Comparison of ENCODE assay signal across 8 cellular contexts in genomic region chr2:45652090-45653050, GRCh38. TPM values are rescaled to one million over a fixed set of nuclear protein-coding genes. Genes with fewer than 3 reads are reported as not detected.
DNase-seq lines count a peak whose midpoint lies in the region; ATAC-seq and TF ChIP-seq lines count a peak whose summit lies in the region.

No MANE protein-coding gene starts in this region.

- peak overlapping the region; percentile 86 for H3K4me3 Mint-ChIP-seq in activated T-helper 17 cell treated with anti-CD3 and anti-CD28 coated beads, Interleukin-2, amount 50 U/mL, for 72 hours
- H3K4me3 Mint-ChIP-seq in neural progenitor cell, result peak overlapping the region; percentile 91

- peak overlapping the region; percentile 93 for H2AFZ ChIP-seq in neural progenitor cell (replicated peaks)

- peaks cover 7% of the 10 kb centered on the region for H4K20me1 ChIP-seq in neural progenitor cell (ENCODE audit: low read depth)

- no peaks in the 10 kb centered on the region for H3K79me2 ChIP-seq in neural progenitor cell (ENCODE audit: low read depth)

- no peaks in the 10 kb centered on the region for H3K36me3 ChIP-seq in neural progenitor cell

- H3K36me3 Mint-ChIP-seq in activated T-helper 17 cell treated with anti-CD3 and anti-CD28 coated beads, Interleukin-2, amount 50 U/mL, for 72 hours (ENCODE audit: low read depth), result peaks cover 18% of the 10 kb centered on the region
- H3K36me3 Mint-ChIP-seq in neural progenitor cell, result peaks cover 2% of the 10 kb centered on the region

- TF ChIP-seq CTCF in neural progenitor cell (IDR thresholded peaks at IDR 0.05), result no peak

- H3K9me3 Mint-ChIP-seq in activated T-helper 17 cell treated with anti-CD3 and anti-CD28 coated beads, Interleukin-2, amount 50 U/mL, for 72 hours, result no peaks in the 10 kb centered on the region
- no peaks in the 10 kb centered on the region for H3K9me3 Mint-ChIP-seq in neural progenitor cell

- no peak overlapping the region for H3K9ac ChIP-seq in neural progenitor cell

- H3K9me3 ChIP-seq in neural progenitor cell (ENCODE audit: low read depth), result no peaks in the 10 kb centered on the region

- no peak for ATAC-seq in activated T-helper 17 cell treated with anti-CD3 and anti-CD28 coated beads, Interleukin-2, amount 50 U/mL, for 72 hours (replicated peaks)
- no peak for ATAC-seq in HG02571 (IDR thresholded peaks at IDR 0.05; ENCODE audit: unreplicated experiment)
- no peak for ATAC-seq in HG03520 (IDR thresholded peaks at IDR 0.05; ENCODE audit: unreplicated experiment)

- H3K4me2 ChIP-seq in neural progenitor cell, result peak overlapping the region; percentile 100

- peaks cover 17% of the 10 kb centered on the region for H3K4me1 Mint-ChIP-seq in activated T-helper 17 cell treated with anti-CD3 and anti-CD28 coated beads, Interleukin-2, amount 50 U/mL, for 72 hours
- H3K4me1 Mint-ChIP-seq in neural progenitor cell, result peaks cover 30% of the 10 kb centered on the region

- peak overlapping the region; percentile 58 for H3K27ac Mint-ChIP-seq in activated T-helper 17 cell treated with anti-CD3 and anti-CD28 coated beads, Interleukin-2, amount 50 U/mL, for 72 hours
- peak overlapping the region; percentile 69 for H3K27ac Mint-ChIP-seq in neural progenitor cell

- H3K27me3 Mint-ChIP-seq in activated T-helper 17 cell treated with anti-CD3 and anti-CD28 coated beads, Interleukin-2, amount 50 U/mL, for 72 hours, result no peaks in the 10 kb centered on the region
- H3K27me3 Mint-ChIP-seq in neural progenitor cell (ENCODE audit: insufficient read depth, low read depth), result peaks cover 20% of the 10 kb centered on the region

- DNase-seq in GM03348 (ENCODE audit: low spot score) (peak; percentile 56), NCI-H748 treated with DMSO at 0.1 percent for 48 hours (lab: John Stamatoyannopoulos, UW) (peak; percentile 4), fibroblast of the conjunctiva (ENCODE audit: low read depth) (peak; percentile 55), neural progenitor cell (ENCODE audit: low spot score) (peak; percentile 42), GDM1 (lab: John Stamatoyannopoulos, UW) (no peak)

- H3K27ac ChIP-seq in neural progenitor cell, result no peak overlapping the region

- peak overlapping the region; percentile 92 for H3K4me3 ChIP-seq in neural progenitor cell

- H3F3A ChIP-seq in neural progenitor cell (ENCODE audit: low read depth), result peaks cover 21% of the 10 kb centered on the region

- peaks cover 13% of the 10 kb centered on the region for H3K4me1 ChIP-seq in neural progenitor cell

- peaks cover 77% of the 10 kb centered on the region for H3K27me3 ChIP-seq in neural progenitor cell

RNA-seq across cellular contexts. Expression of gene PRKCE, which starts 0.9 kb away (rescaled TPM):
- 10 to 100 TPM; 15.9 to 16.6 TPM for total RNA-seq in activated T-helper 17 cell treated with anti-CD3 and anti-CD28 coated beads, Interleukin-2, amount 50 U/mL, for 72 hours
- 2.9 and 4.1 TPM in 2 replicates for total RNA-seq in neural progenitor cell (ENCODE audit: low replicate concordance)

RNA-seq across cellular contexts. Expression of gene SRBD1, which starts 41.3 kb away (rescaled TPM):
- 10 to 100 TPM; 10.9 to 17.1 TPM for total RNA-seq in activated T-helper 17 cell treated with anti-CD3 and anti-CD28 coated beads, Interleukin-2, amount 50 U/mL, for 72 hours
- total RNA-seq in neural progenitor cell (ENCODE audit: low replicate concordance), result 29.9 and 37.2 TPM in 2 replicates
